ENCODE assay signal across 8 cellular contexts in the genomic region with DNA sequence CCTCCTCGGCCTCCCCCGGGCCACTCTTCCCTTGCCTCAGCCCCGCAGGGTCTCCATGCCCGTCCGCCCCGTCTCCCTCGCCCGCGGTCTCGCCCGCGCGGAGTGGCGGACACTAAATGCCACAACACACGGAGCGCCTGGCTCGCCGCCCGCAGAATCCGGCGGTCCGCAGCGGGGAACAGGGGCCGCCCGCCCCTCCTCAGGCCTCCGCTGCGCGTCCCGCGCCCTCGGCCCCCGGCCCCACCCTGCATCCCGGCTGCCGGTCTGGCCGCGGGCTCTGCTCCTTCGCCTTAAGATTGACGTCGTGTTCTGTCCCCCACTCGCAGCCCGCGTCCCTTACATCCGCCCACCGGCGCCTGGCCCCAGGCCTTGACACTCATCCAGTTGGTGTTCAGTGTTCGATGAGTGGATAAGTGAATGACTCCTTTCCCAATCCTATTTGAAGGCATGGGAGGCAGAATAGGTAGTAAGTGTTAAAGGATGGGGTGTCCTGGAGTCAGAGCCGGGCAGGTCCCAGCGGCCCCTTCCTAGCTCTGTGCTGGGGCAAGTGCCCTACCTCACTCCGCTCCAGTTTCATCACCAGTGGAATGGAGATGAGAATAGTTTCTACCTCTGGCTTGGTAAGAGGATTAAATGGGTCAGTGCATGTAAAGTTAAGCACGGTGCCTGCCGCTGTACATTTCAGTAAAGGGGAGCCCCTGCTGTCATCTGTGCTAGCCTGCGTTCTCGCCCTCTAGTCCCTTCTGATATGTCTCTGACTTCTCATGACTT. TPM values are rescaled to one million over a fixed set of nuclear protein-coding genes. Genes with fewer than 3 reads are reported as not detected.
A peak's percentile ranks its signal among the peaks of the same experiment; 100 is the strongest.
DNase-seq lines count a peak whose midpoint lies in the region; ATAC-seq, FAIRE-seq and TF ChIP-seq lines count a peak whose summit lies in the region.

No MANE protein-coding gene starts in this region.

- no peak for FAIRE-seq in frontal cortex (lab: Jason Lieb, UNC)

- H3K9ac ChIP-seq in adipocyte (ENCODE audit: low read length) = peak overlapping the region; percentile 99

- H3K4me1 ChIP-seq in adipocyte (ENCODE audit: control insufficient read depth, insufficient read depth, low read length) (peaks cover 16% of the 10 kb centered on the region), left ventricle myocardium inferior (peaks cover 64% of the 10 kb centered on the region), psoas muscle (peaks cover 29% of the 10 kb centered on the region)

- TF ChIP-seq CTCF in left ventricle myocardium inferior (IDR thresholded peaks at IDR 0.05; ENCODE audit: borderline replicate concordance) = no peak
- TF ChIP-seq CTCF in psoas muscle (IDR thresholded peaks at IDR 0.05) = no peak

- WGBS in psoas muscle, 3 donors = 2 to 3% (median 3%) methylated on average over 27 to 53 of the region's 53 CpGs

- H3K9me3 ChIP-seq in adipocyte (ENCODE audit: control insufficient read depth, low read length) (no peaks in the 10 kb centered on the region), left ventricle myocardium inferior (replicated peaks) (no peaks in the 10 kb centered on the region), psoas muscle (no peaks in the 10 kb centered on the region)

- intact Hi-C loops in left ventricle myocardium inferior (cut with micrococcal nuclease) = no loop called here
- intact Hi-C loops in psoas muscle (cut with DNase I) = loop anchor here (2.0 to 5.0 kb wide), 3 partner anchors 41 to 45 kb away; a partner anchor contains a TSS

- DNase-seq in NCI-H2227 treated with DMSO at 0.1 percent for 48 hours (lab: John Stamatoyannopoulos, UW) (peak; percentile 16), NCI-H2227 (lab: John Stamatoyannopoulos, UW; ENCODE audit: unreplicated experiment) (no peak), NCI-H748 (lab: John Stamatoyannopoulos, UW; ENCODE audit: unreplicated experiment) (peak; percentile 74), adipocyte (ENCODE audit: low read depth) (peak; percentile 80), left ventricle myocardium inferior (peak; percentile 53), psoas muscle (peak; percentile 67 to 81), frontal cortex (ENCODE audit: low spot score in 2 of 2) (no peak)

- no peaks in the 10 kb centered on the region for H3K27me3 ChIP-seq in adipocyte (replicated peaks; ENCODE audit: control insufficient read depth, insufficient read depth, low read length)
- H3K27me3 ChIP-seq in left ventricle myocardium inferior (ENCODE audit: low read depth) = no peaks in the 10 kb centered on the region
- H3K27me3 ChIP-seq in psoas muscle (ENCODE audit: insufficient read depth in 3 of 3, low read length in 2 of 3) = no peaks in the 10 kb centered on the region

- ATAC-seq in HG02642 (IDR thresholded peaks at IDR 0.05; ENCODE audit: poor library complexity, unreplicated experiment) (peak; percentile 33), psoas muscle (peak; percentile 46 to 56 (median 52))

- H3K4me3 ChIP-seq in adipocyte (ENCODE audit: low read length) = peak overlapping the region; percentile 98
- H3K4me3 ChIP-seq in left ventricle myocardium inferior = peak overlapping the region; percentile 95
- peak overlapping the region; percentile 88 for H3K4me3 ChIP-seq in psoas muscle

- H3K36me3 ChIP-seq in adipocyte (ENCODE audit: control insufficient read depth, insufficient read depth, low read length, severe bottlenecking) (peaks cover 9% of the 10 kb centered on the region), left ventricle myocardium inferior (peaks cover 20% of the 10 kb centered on the region), psoas muscle (ENCODE audit: insufficient read depth in 1 of 2, low read depth in 1 of 2) (peaks cover 0 to 19% of the 10 kb centered on the region in 2 donors)

- peak overlapping the region; percentile 96 for H3K27ac ChIP-seq in left ventricle myocardium inferior (replicated peaks)
- peak overlapping the region; percentile 94 for H3K27ac ChIP-seq in psoas muscle

RNA-seq across cellular contexts. Expression of a gene that starts 0.6 kb away (rescaled TPM):
- 20.0 TPM for total RNA-seq in left ventricle myocardium inferior
- total RNA-seq in psoas muscle = 10 to 100 TPM; 12.9 to 22.5 (median 18.4) TPM
- 10 to 100 TPM in 1 of 3 donors, 1 to 10 TPM in 2; 5.7 to 19.9 (median 5.9) TPM for polyA plus RNA-seq in psoas muscle
- 8.6 TPM for total RNA-seq in frontal cortex

RNA-seq across cellular contexts. Expression of a gene that starts 0.7 kb away (rescaled TPM):
- total RNA-seq in left ventricle myocardium inferior (33.4 TPM), psoas muscle (10 to 100 TPM; 27.8 to 40.1 (median 32.5) TPM), frontal cortex (24.9 TPM)
- 10 to 100 TPM; 22.5 to 42.4 (median 35.9) TPM for polyA plus RNA-seq in psoas muscle

RNA-seq across cellular contexts. Expression of a gene that starts 43.8 kb away (rescaled TPM):
- 6.9 TPM for total RNA-seq in left ventricle myocardium inferior
- total RNA-seq in psoas muscle = 10 to 100 TPM in 3 of 4 donors, 1 to 10 TPM in 1; 8.5 to 18.2 (median 12.3) TPM
- polyA plus RNA-seq in psoas muscle = 1 to 10 TPM; 4.6 to 10.0 (median 7.2) TPM
- total RNA-seq in frontal cortex = 12.6 TPM

RNA-seq across cellular contexts. Expression of a gene that starts 58.4 kb away (rescaled TPM):
- total RNA-seq in left ventricle myocardium inferior (12.2 TPM), psoas muscle (1 to 10 TPM; 1.8 to 3.4 (median 2.1) TPM), frontal cortex (26.5 TPM)
- polyA plus RNA-seq in psoas muscle = 10 to 100 TPM in 1 of 3 donors, 1 to 10 TPM in 2; 3.4 to 11.1 (median 4.5) TPM

Comparison
In these comparisons a context has a peak if more than half of its experiments do, and no peak if none do; other contexts are left out.
1. DNase-seq: peak in NCI-H2227 treated with DMSO at 0.1 percent for 48 hours (single experiment), NCI-H748 (single experiment), adipocyte (single experiment), left ventricle myocardium inferior (single experiment) and psoas muscle (2 of 2); none in NCI-H2227 (single experiment) and frontal cortex (0 of 2).
2. Peak in every context shown above with its lines, with median percentiles within 50 percentile points of each other: H3K4me3 ChIP-seq.